ENCODE assay signal across 8 cellular contexts in the genomic region with DNA sequence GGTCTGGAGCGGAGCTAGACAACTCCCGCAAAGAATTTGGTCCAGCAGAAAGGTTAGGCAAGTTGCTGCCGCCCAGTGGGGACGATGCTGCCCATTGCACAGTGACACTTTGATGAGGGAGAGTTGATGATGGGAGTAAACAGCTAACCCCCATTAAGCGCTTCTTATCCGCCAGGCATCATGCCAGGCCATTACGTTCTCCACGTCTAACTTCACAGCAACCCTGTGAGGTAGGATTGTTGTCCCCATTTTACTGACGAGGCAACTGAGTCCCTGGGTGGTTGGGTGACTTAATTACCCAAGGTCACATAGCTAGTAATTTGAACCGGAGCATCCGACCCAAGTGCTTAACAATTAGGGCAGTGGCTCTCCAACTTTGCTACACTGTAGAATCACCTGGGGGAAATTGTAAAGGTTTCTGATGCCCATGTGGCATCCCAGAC. TPM values are rescaled to one million over a fixed set of nuclear protein-coding genes. Genes with fewer than 3 reads are reported as not detected.
DNase-seq lines count a peak whose midpoint lies in the region; ATAC-seq and TF ChIP-seq lines count a peak whose summit lies in the region.

No MANE protein-coding gene starts in this region.

- no peaks in the 10 kb centered on the region for H3K4me1 ChIP-seq in aorta (ENCODE audit: control insufficient read depth in 1 of 2, insufficient read depth in 2 of 2, low read length in 2 of 2)

- H3K27me3 ChIP-seq in aorta (ENCODE audit: control insufficient read depth in 1 of 2, insufficient read depth in 2 of 2, low read length in 1 of 2): no peaks in the 10 kb centered on the region

- H3K9me3 ChIP-seq in aorta (ENCODE audit: control insufficient read depth, low read length): no peaks in the 10 kb centered on the region

- DNase-seq in DMS 273 (lab: John Stamatoyannopoulos, UW; ENCODE audit: unreplicated experiment) (peak; percentile 62), DMS 273 treated with DMSO at 0.1 percent for 48 hours (lab: John Stamatoyannopoulos, UW) (no peak), LNCaP clone FGC (ENCODE audit: low read depth) (peak; percentile 37), T47D (ENCODE audit: low read depth in 1 of 2, low spot score in 1 of 2) (peak; percentile 49 to 76), lung microvascular endothelial cell (ENCODE audit: low read depth in 2 of 2) (peak; percentile 54 to 61), aorta (no peak), activated gamma-delta T cell treated with Interleukin-2 at 50 U/mL for 16 hours (no peak), NCI-H2196 (lab: John Stamatoyannopoulos, UW; ENCODE audit: unreplicated experiment) (no peak)

- no peaks in the 10 kb centered on the region for H3K36me3 ChIP-seq in aorta (ENCODE audit: control insufficient read depth in 1 of 2, insufficient read depth in 2 of 2, low read length in 1 of 2)

- no peak for ATAC-seq in aorta (ENCODE audit: low FRiP score)

- H3K4me3 ChIP-seq in LNCaP clone FGC (ENCODE audit: low read depth, low read length): peak overlapping the region; percentile 87
- H3K4me3 ChIP-seq in aorta (ENCODE audit: low read length in 2 of 2): peak overlapping the region; percentile 84 to 89

- in situ Hi-C loops in T47D (cut with HindIII; ENCODE audit: low pct_unique_long_range_greater_than_20kb, low sequenced_read_pairs): no loop called here

- intact Hi-C loops in aorta (cut with DNase I): no loop called here

- TF ChIP-seq CTCF in LNCaP clone FGC (IDR thresholded peaks at IDR 0.05; ENCODE audit: control insufficient read depth, extremely low read depth, insufficient read depth): peak; percentile 53

- peak overlapping the region in 1 of 2 donors; percentile 68 for H3K27ac ChIP-seq in aorta (ENCODE audit: low read depth in 1 of 2, low read length in 2 of 2)

- WGBS in aorta, 2 donors: 7 to 8% methylated on average over 11 of the region's 11 CpGs

RNA-seq across cellular contexts. Expression of a gene that starts 0.7 kb away (rescaled TPM):
- total RNA-seq in lung microvascular endothelial cell (13.9 and 14.8 TPM in 2 replicates), aorta (10 to 100 TPM; 35.5 to 41.3 TPM)
- 10 to 100 TPM in 1 of 2 donors, 1 to 10 TPM in 1; 5.9 to 12.8 TPM for polyA plus RNA-seq in aorta

RNA-seq across cellular contexts. Expression of a gene that starts 38.2 kb away (rescaled TPM):
- 3.1 and 4.0 TPM in 2 replicates for total RNA-seq in lung microvascular endothelial cell
- 10 to 100 TPM; 30.4 to 46.2 TPM for total RNA-seq in aorta
- 10 to 100 TPM; 17.7 to 32.0 TPM for polyA plus RNA-seq in aorta

Comparison
In these comparisons a context has a peak if more than half of its experiments do, and no peak if none do; other contexts are left out.
1. DNase-seq: peak in DMS 273 (single experiment), LNCaP clone FGC (single experiment), T47D (2 of 2) and lung microvascular endothelial cell (2 of 2); none in DMS 273 treated with DMSO at 0.1 percent for 48 hours (single experiment), aorta (0 of 2), activated gamma-delta T cell treated with Interleukin-2 at 50 U/mL for 16 hours (single experiment) and NCI-H2196 (single experiment).